Comparison of ENCODE assay signal across 25 cellular contexts in the genomic region with DNA sequence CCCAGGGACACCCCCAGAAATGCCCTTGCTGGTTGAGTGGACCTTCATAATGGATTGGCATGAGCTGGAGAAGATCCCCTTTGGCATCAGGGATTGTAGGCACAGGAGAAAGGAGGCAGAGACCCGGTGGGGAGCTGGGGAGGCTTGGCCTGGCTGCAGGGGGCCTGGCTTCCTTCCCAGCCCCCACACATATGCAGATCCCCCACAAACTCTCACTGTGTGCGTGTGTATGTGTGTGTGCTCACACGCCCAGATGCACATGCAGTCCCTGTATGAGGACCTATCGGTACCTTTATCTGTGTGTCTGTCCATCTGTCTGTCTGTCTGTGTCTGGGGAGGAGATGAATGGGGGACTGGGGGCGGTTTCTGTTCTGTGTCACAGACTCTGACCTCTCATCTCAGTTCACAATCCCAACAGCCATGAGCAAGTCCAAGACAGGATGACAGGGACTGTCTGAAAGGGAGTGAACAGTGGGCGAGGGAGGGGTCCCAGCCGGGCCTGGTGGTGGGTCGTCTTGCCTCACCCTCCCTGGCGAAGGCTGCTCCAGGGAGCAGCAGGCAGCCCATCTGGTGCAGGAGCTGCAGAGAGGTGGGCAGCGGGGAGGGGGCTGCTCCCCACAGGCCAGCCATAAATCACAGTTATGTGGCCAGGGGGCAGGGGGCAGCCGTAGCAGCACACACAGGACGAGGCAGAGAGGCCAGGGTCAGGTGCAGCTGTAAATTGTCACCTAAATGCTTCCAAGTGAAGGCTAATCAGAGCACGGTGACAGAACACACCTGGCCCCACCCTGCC. TPM values are rescaled to one million over a fixed set of nuclear protein-coding genes. Genes with fewer than 3 reads are reported as not detected.
"Had no signal": no experiment of that assay in that cellular context is flagged by ENCODE, and none has a peak within 500 bp of the region (broad histone marks: within the 10 kb centered on the region; RNA-seq: fewer than 3 reads in every experiment).

No MANE protein-coding gene starts in this region.

- H3K36me3 ChIP-seq: esophagus squamous epithelium, gastroesophageal sphincter, neutrophil, sigmoid colon, stomach, thoracic aorta, transverse colon had no signal

- H3K9me3 ChIP-seq: esophagus squamous epithelium, gastroesophageal sphincter, neutrophil, psoas muscle, sigmoid colon, stomach, thoracic aorta, transverse colon had no signal

- ATAC-seq: effector memory CD8-positive, alpha-beta T cell; gastroesophageal sphincter; left ventricle myocardium superior; psoas muscle had no signal

- DNase-seq: effector memory CD8-positive, alpha-beta T cell; esophagus squamous epithelium; foreskin fibroblast; glutamatergic neuron; immature natural killer cell; left ventricle myocardium superior; mesenchymal stem cell; midbrain; psoas muscle; retina; sigmoid colon; stimulated activated CD4-positive, alpha-beta T cell treated with anti-CD3 and anti-CD28 coated beads, Interleukin-2, amount 100 ng/mL, for 24 hours; stimulated activated CD4-positive, alpha-beta T cell treated with anti-CD3 and anti-CD28 coated beads, Interleukin-4, amount 100 ng/mL, for 4 hours; stimulated activated naive CD4-positive, alpha-beta T cell; stomach; substantia nigra; transverse colon had no signal

- H3K4me3 ChIP-seq: esophagus squamous epithelium, gastroesophageal sphincter, lung, psoas muscle, sigmoid colon, skin epidermis, stomach, thoracic aorta, transverse colon had no signal

- H3K4me1 ChIP-seq: esophagus squamous epithelium, gastroesophageal sphincter, psoas muscle, sigmoid colon, transverse colon had no signal

- H3K9me3 Mint-ChIP-seq: effector memory CD8-positive, alpha-beta T cell; immature natural killer cell; nephron had no signal

- H3K36me3 Mint-ChIP-seq: immature natural killer cell had no signal

- H3K27ac Mint-ChIP-seq: effector memory CD8-positive, alpha-beta T cell; immature natural killer cell had no signal

- H3K27ac ChIP-seq: esophagus squamous epithelium, gastroesophageal sphincter, neutrophil, psoas muscle, sigmoid colon, skin epidermis, stomach, thoracic aorta, transverse colon had no signal

- H3K4me3 Mint-ChIP-seq: effector memory CD8-positive, alpha-beta T cell; immature natural killer cell; nephron had no signal

- H3K4me1 Mint-ChIP-seq: immature natural killer cell had no signal

RNA-seq across cellular contexts. Expression of a gene that starts 46.7 kb away (rescaled TPM):
- total RNA-seq: esophagus squamous epithelium, gastroesophageal sphincter, left ventricle myocardium superior, lung, osteoblast, psoas muscle, sigmoid colon, stomach, thoracic aorta, transverse colon, ureter had no signal
- polyA plus RNA-seq: immature natural killer cell, lung, psoas muscle, sigmoid colon, stomach had no signal
